In the genomic region with DNA sequence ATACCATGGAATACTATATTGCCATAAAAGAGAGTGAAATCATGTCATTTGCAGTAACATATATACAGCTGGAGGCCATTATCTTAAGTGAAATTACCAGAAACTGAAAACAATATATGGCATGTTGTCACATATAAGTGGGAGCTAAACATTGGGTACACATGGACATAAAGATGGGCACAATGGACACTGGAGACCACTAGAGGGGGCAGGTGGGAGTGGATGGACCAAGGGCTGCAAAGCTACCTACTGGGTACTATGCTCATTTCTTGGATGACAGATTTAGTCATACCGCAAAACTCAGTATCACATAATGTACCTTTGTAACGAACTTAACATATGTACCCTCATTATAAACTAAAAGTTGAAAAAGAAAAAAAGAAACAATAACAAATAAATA, we compare ENCODE assay signal across 1 cellular context.
TF ChIP-seq lines count a peak whose summit lies in the region.

No MANE protein-coding gene starts in this region.

TF ChIP-seq in K562, 482 proteins besides CTCF, POLR2A, EP300 and RAD21 (continued from another document):
- TF ChIP-seq HLTF (IDR thresholded peaks at IDR 0.05): no peak
- no peak for TF ChIP-seq ZBED1 (IDR thresholded peaks at IDR 0.05)
- no peak for TF ChIP-seq JUND (IDR thresholded peaks at IDR 0.05; ENCODE audit: borderline replicate concordance, low read depth, low read length)
- no peak for TF ChIP-seq JUND (tag; IDR thresholded peaks at IDR 0.05; ENCODE audit: borderline replicate concordance, low read depth, low read length)
